ENCODE assay signal across 1 cellular context in genomic region chr14:21940887-21941855, GRCh38.
TF ChIP-seq lines count a peak whose summit lies in the region.

No MANE protein-coding gene starts in this region.

TF ChIP-seq in HCT116, 20 proteins besides CTCF, POLR2A, EP300 and RAD21 (continued from another document):
- no peak for TF ChIP-seq YY1 (IDR thresholded peaks at IDR 0.05; ENCODE audit: extremely low read depth, insufficient replicate concordance, low read depth, low read length)
